30 cellular contexts compared by ENCODE assay signal in the genomic region with DNA sequence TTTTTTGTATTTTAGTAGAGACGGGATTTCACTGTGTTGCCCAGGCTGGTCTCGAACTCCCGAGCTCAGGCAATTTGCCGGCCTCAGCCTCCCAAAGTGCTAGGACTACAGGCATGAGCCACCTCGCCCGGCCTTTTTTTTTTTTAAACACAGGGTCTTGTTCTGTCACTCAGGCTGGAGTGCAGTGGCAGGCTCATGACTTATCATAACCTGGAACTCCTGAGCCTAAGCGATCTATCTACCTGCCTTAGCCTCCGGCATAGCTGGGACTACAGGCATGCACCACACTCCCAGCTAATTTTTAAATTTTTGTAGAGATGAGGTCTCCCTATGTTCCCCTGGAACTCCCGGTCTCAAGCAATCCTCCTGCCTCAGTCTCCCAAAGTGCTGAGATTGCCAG. TPM values are rescaled to one million over a fixed set of nuclear protein-coding genes. Genes with fewer than 3 reads are reported as not detected.
A peak's percentile ranks its signal among the peaks of the same experiment; 100 is the strongest.
DNase-seq lines count a peak whose midpoint lies in the region; ATAC-seq, FAIRE-seq and TF ChIP-seq lines count a peak whose summit lies in the region.
"Had no signal": no experiment of that assay in that cellular context is flagged by ENCODE, and none has a peak within 500 bp of the region (broad histone marks: within the 10 kb centered on the region; RNA-seq: fewer than 3 reads in every experiment).

No MANE protein-coding gene starts in this region.

- no peaks in the 10 kb centered on the region for H3K27me3 Mint-ChIP-seq in osteocyte (ENCODE audit: unreplicated experiment)
- H3K27me3 Mint-ChIP-seq: activated CD8-positive, alpha-beta T cell treated with anti-CD3 and anti-CD28 coated beads for 36 hours; CD8-positive, alpha-beta memory T cell had no signal

- TF ChIP-seq POLR2A in endothelial cell of umbilical vein (IDR thresholded peaks at IDR 0.05; ENCODE audit: low read depth, low read length): no peak

- no peaks in the 10 kb centered on the region for H3K36me3 Mint-ChIP-seq in osteocyte (ENCODE audit: unreplicated experiment)

- POLR2A ChIA-PET in PC-9 (lab: Charles Lee; ENCODE audit: unreplicated experiment) (no interaction called here), endothelial cell of umbilical vein (lab: Charles Lee) (no interaction called here), A673 (lab: Charles Lee; ENCODE audit: low non-redundant PET) (no interaction called here)

- H3K36me3 ChIP-seq in BLaER1 (no peaks in the 10 kb centered on the region), PC-9 (ENCODE audit: low read depth) (no peaks in the 10 kb centered on the region), endothelial cell of umbilical vein (ENCODE audit: control insufficient read depth in 2 of 2, extremely low read depth in 1 of 2, insufficient read depth in 2 of 2, low read length in 2 of 2) (no peaks in the 10 kb centered on the region), A673 (ENCODE audit: insufficient read depth, low read length, poor library complexity, severe bottlenecking) (no peaks in the 10 kb centered on the region)
- H3K36me3 ChIP-seq: SJCRH30, tibial nerve had no signal

- H4K20me1 ChIP-seq in BLaER1 (no peaks in the 10 kb centered on the region; the same call in 1 of the 2 replicates), PC-9 (ENCODE audit: insufficient read depth) (no peaks in the 10 kb centered on the region), endothelial cell of umbilical vein (replicated peaks; ENCODE audit: control insufficient read depth, extremely low read depth, insufficient read depth, low read length) (peaks cover 2% of the 10 kb centered on the region)

- ATAC-seq in HG02610 (IDR thresholded peaks at IDR 0.05; ENCODE audit: unreplicated experiment): no peak
- ATAC-seq: activated CD8-positive, alpha-beta T cell treated with anti-CD3 and anti-CD28 coated beads for 36 hours; GM23338; K562 had no signal

- intact Hi-C loops in PC-9 (cut with micrococcal nuclease; ENCODE audit: unreplicated experiment): no loop called here
- intact Hi-C loops in endothelial cell of umbilical vein (cut with micrococcal nuclease): no loop called here
- intact Hi-C loops in A673 (cut with micrococcal nuclease; ENCODE audit: unreplicated experiment): no loop called here

- DNase-seq in PC-9 (no peak), endothelial cell of umbilical vein (ENCODE audit: low read depth, low spot score) (no peak), osteocyte (ENCODE audit: extremely low spot score, unreplicated experiment) (no peak), NCI-H748 treated with DMSO at 0.1 percent for 48 hours (lab: John Stamatoyannopoulos, UW) (no peak), A673 (ENCODE audit: low spot score) (no peak), NCI-H345 treated with DMSO at 0.1 percent for 48 hours (lab: John Stamatoyannopoulos, UW; ENCODE audit: unreplicated experiment) (no peak)
- DNase-seq: activated CD4-positive, CD25-positive, alpha-beta regulatory T cell treated with anti-CD3 and anti-CD28 coated beads, Interleukin-2, amount 50 U/mL, for 72 hours; activated CD8-positive, alpha-beta T cell treated with anti-CD3 and anti-CD28 coated beads for 36 hours; activated gamma-delta T cell treated with Interleukin-2 at 50 U/mL for 16 hours; activated T-cell treated with anti-CD3 and anti-CD28 coated beads for 4 hours; CD8-positive, alpha-beta memory T cell; cortex of kidney; GDM1; NCI-H1694; NCI-H524 treated with DMSO at 0.1 percent for 48 hours; nucleus accumbens; stimulated activated CD4-positive, alpha-beta T cell treated with anti-CD3 and anti-CD28 coated beads, Interleukin-12 subunit alpha, Interleukin-12 subunit beta, amount 100 ng/mL, for 4 hours; stimulated activated CD4-positive, alpha-beta T cell treated with anti-CD3 and anti-CD28 coated beads, Interleukin-4, amount 100 ng/mL, for 4 hours; stimulated activated naive CD4-positive, alpha-beta T cell; T-helper 1 cell had no signal

- H3K9me2 ChIP-seq in PC-9 (ENCODE audit: insufficient read depth): no peaks in the 10 kb centered on the region

- CTCF ChIA-PET in PC-9 (lab: Charles Lee) (no interaction called here), endothelial cell of umbilical vein (lab: Charles Lee) (interaction anchor here (1.8 to 3.4 kb wide), 3 partner anchors 13 to 85 kb away, joined by 9 to 24 read pairs (median 12); no protein-coding TSS in a partner anchor), A673 (lab: Charles Lee) (no interaction called here)

- no peak overlapping the region for H3K27ac ChIP-seq in BLaER1
- H3K27ac ChIP-seq in PC-9: peak overlapping the region; percentile 68; the same call in 1 of the 2 replicates
- H3K27ac ChIP-seq in endothelial cell of umbilical vein (ENCODE audit: insufficient read depth, low read depth, low read length): no peak overlapping the region
- H3K27ac ChIP-seq in A673 (ENCODE audit: low read depth, low read length, poor library complexity, severe bottlenecking): no peak overlapping the region

- H3K9me3 ChIP-seq in BLaER1: no peaks in the 10 kb centered on the region
- no peaks in the 10 kb centered on the region for H3K9me3 ChIP-seq in PC-9 (ENCODE audit: insufficient read depth, low read depth)
- H3K9me3 ChIP-seq in endothelial cell of umbilical vein (replicated peaks; ENCODE audit: control insufficient read depth, insufficient read depth, low read length): no peaks in the 10 kb centered on the region
- no peaks in the 10 kb centered on the region for H3K9me3 ChIP-seq in A673 (ENCODE audit: low read depth, low read length, poor library complexity, severe bottlenecking)
- H3K9me3 ChIP-seq: SJCRH30, tibial nerve had no signal

- TF ChIP-seq CTCF in PC-9 (conservative IDR thresholded peaks at IDR 0.05): no peak
- no peak for TF ChIP-seq CTCF in endothelial cell of umbilical vein (IDR thresholded peaks at IDR 0.05; ENCODE audit: extremely low read depth in 1 of 2, insufficient read depth in 1 of 2, low read depth in 1 of 2, low read length in 2 of 2)
- no peak for TF ChIP-seq CTCF in osteocyte (IDR thresholded peaks at IDR 0.05)
- no peak for TF ChIP-seq CTCF in A673 (conservative IDR thresholded peaks at IDR 0.05; ENCODE audit: low read depth, low read length)

- H3K9me3 Mint-ChIP-seq in osteocyte (ENCODE audit: unreplicated experiment): no peaks in the 10 kb centered on the region
- H3K9me3 Mint-ChIP-seq: activated CD8-positive, alpha-beta T cell treated with anti-CD3 and anti-CD28 coated beads for 36 hours; CD8-positive, alpha-beta memory T cell; GM23338 had no signal

- dilution Hi-C loops in endothelial cell of umbilical vein (cut with MboI; ENCODE audit: extremely low pct_ligation_motif_present, low sequenced_read_pairs): no loop called here

- H3K4me3 ChIP-seq in BLaER1 (no peak overlapping the region), PC-9 (no peak overlapping the region; the same call in 1 of the 2 replicates), endothelial cell of umbilical vein (replicated peaks in 1 of 3; ENCODE audit: insufficient read depth in 1 of 3, low read depth in 1 of 3, low read length in 3 of 3) (no peak overlapping the region), A673 (ENCODE audit: low read depth, low read length, poor library complexity, severe bottlenecking) (no peak overlapping the region)

- H3K4me1 ChIP-seq in BLaER1: peaks cover 19% of the 10 kb centered on the region
- H3K4me1 ChIP-seq in PC-9 (replicated peaks; ENCODE audit: insufficient read depth): peaks cover 20% of the 10 kb centered on the region
- H3K4me1 ChIP-seq in endothelial cell of umbilical vein (ENCODE audit: control insufficient read depth, extremely low read depth, insufficient read depth, low read length): peaks cover 24% of the 10 kb centered on the region
- H3K4me1 ChIP-seq in A673 (ENCODE audit: insufficient read depth, low read length, poor library complexity, severe bottlenecking): no peaks in the 10 kb centered on the region

- H3F3A ChIP-seq in PC-9 (ENCODE audit: insufficient read depth, low read depth): peaks cover 5% of the 10 kb centered on the region

- H3K4me1 Mint-ChIP-seq in osteocyte (ENCODE audit: unreplicated experiment): peaks cover 31% of the 10 kb centered on the region

- no peaks in the 10 kb centered on the region for H3K9me1 ChIP-seq in endothelial cell of umbilical vein (replicated peaks; ENCODE audit: control insufficient read depth, extremely low read depth, insufficient read depth, low read length)

- peak overlapping the region; percentile 94 for H3K27ac Mint-ChIP-seq in osteocyte (ENCODE audit: unreplicated experiment)
- H3K27ac Mint-ChIP-seq: GM23338 had no signal

- no peaks in the 10 kb centered on the region for H3K27me3 ChIP-seq in BLaER1
- H3K27me3 ChIP-seq in PC-9 (ENCODE audit: insufficient read depth, low read depth): no peaks in the 10 kb centered on the region
- H3K27me3 ChIP-seq in endothelial cell of umbilical vein (ENCODE audit: control insufficient read depth in 2 of 2, insufficient read depth in 2 of 2, low read length in 2 of 2): no peaks in the 10 kb centered on the region
- H3K27me3 ChIP-seq in A673 (replicated peaks; ENCODE audit: insufficient read depth, low read depth, low read length, poor library complexity): no peaks in the 10 kb centered on the region
- H3K27me3 ChIP-seq: SJCRH30, tibial nerve had no signal

- BruUV-seq in PC-9 (replicated peaks; lab: Mats Ljungman, UMichigan) (no TSS peak), endothelial cell of umbilical vein (replicated peaks; lab: Mats Ljungman, UMichigan) (no TSS peak), A673 (replicated peaks; lab: Mats Ljungman, UMichigan) (no TSS peak)

- peak overlapping the region; percentile 83; the same call in 1 of the 2 replicates for H3K4me2 ChIP-seq in BLaER1
- peak overlapping the region; percentile 90 for H3K4me2 ChIP-seq in PC-9
- peak overlapping the region; percentile 97 for H3K4me2 ChIP-seq in endothelial cell of umbilical vein (ENCODE audit: insufficient read depth, low read length)

- H2AFZ ChIP-seq in PC-9 (no peak overlapping the region), endothelial cell of umbilical vein (ENCODE audit: low read depth, low read length) (no peak overlapping the region)

- FAIRE-seq in endothelial cell of umbilical vein (lab: Jason Lieb, UNC): no peak
- FAIRE-seq: bronchial epithelial cell, endometrium, RCC 7860, TTC549 had no signal

- no peak overlapping the region for H3K4me3 Mint-ChIP-seq in osteocyte (ENCODE audit: unreplicated experiment)

- no peak overlapping the region for H3K9ac ChIP-seq in BLaER1
- peak overlapping the region; percentile 99 for H3K9ac ChIP-seq in endothelial cell of umbilical vein (replicated peaks; ENCODE audit: extremely low read depth, insufficient read depth, low read length)

- H3K79me2 ChIP-seq in PC-9 (ENCODE audit: low read depth) (peaks cover 23% of the 10 kb centered on the region), endothelial cell of umbilical vein (ENCODE audit: control insufficient read depth, insufficient read depth, low read length) (peaks cover 32% of the 10 kb centered on the region)

RNA-seq across cellular contexts. Expression of a gene that starts 1.4 kb away (rescaled TPM):
- 25.0 and 28.0 TPM in 2 replicates for total RNA-seq in PC-9 (2021)
- total RNA-seq in endothelial cell of umbilical vein: 131 and 135 TPM in 2 replicates
- polyA plus RNA-seq in endothelial cell of umbilical vein: 58.9 and 61.8 TPM in 2 replicates
- polyA plus RNA-seq in endothelial cell of umbilical vein (2011; cell fraction: cytosol; rRNA removed): 42.4 and 56.1 TPM in 2 replicates
- polyA plus RNA-seq in endothelial cell of umbilical vein (2011; cell fraction: nucleus; rRNA removed): 132 and 167 TPM in 2 replicates
- polyA plus RNA-seq in endothelial cell of umbilical vein (2012): 186 and 226 TPM in 2 replicates
- polyA minus RNA-seq in endothelial cell of umbilical vein: 308 and 336 TPM in 2 replicates
- polyA minus RNA-seq in endothelial cell of umbilical vein (2011; cell fraction: cytosol; rRNA and poly(A)+ RNA removed): 24.8 TPM
- 215 and 368 TPM in 2 replicates for polyA minus RNA-seq in endothelial cell of umbilical vein (2011; cell fraction: nucleus; rRNA and poly(A)+ RNA removed)
- total RNA-seq in osteocyte: 141 and 146 TPM in 2 replicates
- total RNA-seq in A673 (2021): 28.4 and 33.7 TPM in 2 replicates
